In the genomic region with DNA sequence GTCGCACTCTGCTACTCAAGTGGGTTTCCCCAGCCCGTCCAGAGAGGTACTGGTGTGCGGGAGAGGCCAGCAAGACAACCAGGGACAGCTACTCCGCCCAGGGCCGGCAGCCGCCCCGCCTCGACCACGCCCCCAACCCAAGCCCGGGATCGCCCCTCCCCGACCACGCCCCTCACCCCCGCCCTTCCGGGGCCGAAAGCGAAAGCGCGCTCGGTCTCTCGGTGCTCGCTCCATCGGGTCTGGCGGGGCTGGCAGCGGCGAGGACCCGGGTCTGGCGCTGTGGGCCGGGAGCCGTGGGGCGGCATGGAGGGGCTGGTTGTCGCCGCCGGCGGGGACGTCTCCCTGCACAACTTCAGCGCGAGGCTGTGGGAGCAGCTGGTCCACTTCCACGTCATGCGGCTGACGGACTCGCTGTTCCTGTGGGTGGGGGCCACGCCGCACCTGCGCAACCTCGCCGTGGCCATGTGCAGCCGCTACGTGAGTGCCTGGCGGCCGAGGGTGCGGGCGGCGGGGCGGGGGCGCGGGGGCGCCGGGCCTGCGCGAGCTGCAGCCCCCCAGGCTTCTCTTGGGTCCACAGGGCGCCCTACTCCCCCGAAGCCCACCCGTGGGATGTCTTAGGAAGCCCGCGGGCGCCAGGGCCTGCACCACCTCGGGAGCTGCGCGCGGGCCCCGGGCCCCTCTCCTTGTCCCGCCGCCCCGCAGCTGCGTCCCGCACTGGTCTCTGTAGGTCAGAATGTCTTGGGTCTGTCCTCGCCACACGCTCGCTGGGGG, we compare ENCODE assay signal across 8 cellular contexts. TPM values are rescaled to one million over a fixed set of nuclear protein-coding genes. Genes with fewer than 3 reads are reported as not detected.
DNase-seq lines count a peak whose midpoint lies in the region; ATAC-seq and TF ChIP-seq lines count a peak whose summit lies in the region.

A gene with protein sequence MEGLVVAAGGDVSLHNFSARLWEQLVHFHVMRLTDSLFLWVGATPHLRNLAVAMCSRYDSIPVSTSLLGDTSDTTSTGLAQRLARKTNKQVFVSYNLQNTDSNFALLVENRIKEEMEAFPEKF (plus strand): TSS at position 228 of the 771 bp plus-strand sequence. CDS start 76 bp downstream, at position 304.

- peak; percentile 88 for ATAC-seq in stimulated activated naive CD8-positive, alpha-beta T cell treated with anti-CD3 and anti-CD28 coated beads, Interleukin-15, Interleukin-2, amounts not matched to agents 100 U/mL and 50 U/mL, for 24 hours

- H3K9me3 ChIP-seq in MG63 = no peaks in the 10 kb centered on the region

- no peak within 1 kb of the TSS for H3K27ac Mint-ChIP-seq in nephron progenitor cell

- H3K36me3 ChIP-seq in H7 (replicated peaks; ENCODE audit: control insufficient read depth, insufficient read depth, low read length) = peaks cover 6% of the 10 kb centered on the region
- peaks cover 3% of the 10 kb centered on the region for H3K36me3 ChIP-seq in MG63

- H3K36me3 Mint-ChIP-seq in nephron progenitor cell (ENCODE audit: low read depth) = peaks cover 16% of the 10 kb centered on the region

- H3K4me1 Mint-ChIP-seq in nephron progenitor cell = peaks cover 36% of the 10 kb centered on the region

- no peak for TF ChIP-seq CTCF in fibroblast of the aortic adventitia (IDR thresholded peaks at IDR 0.05; ENCODE audit: insufficient read depth, low read length)
- no peak for TF ChIP-seq CTCF in nephron progenitor cell (IDR thresholded peaks at IDR 0.05)

- peaks cover 7% of the 10 kb centered on the region for H3K27me3 Mint-ChIP-seq in nephron progenitor cell (ENCODE audit: low read depth, poor library complexity)

- peak; percentile 84 for TF ChIP-seq POLR2A in Raji (IDR thresholded peaks at IDR 0.05; ENCODE audit: insufficient read depth, low read depth, low read length)

- H3K4me3 ChIP-seq in H7 (ENCODE audit: insufficient read depth, low read depth, low read length) (peak within 1 kb of the TSS; percentile 97), MG63 (peak within 1 kb of the TSS; percentile 70), fibroblast of the aortic adventitia (ENCODE audit: low read depth, low read length) (peak within 1 kb of the TSS; percentile 92)

- H3K27me3 ChIP-seq in H7 (ENCODE audit: control insufficient read depth, insufficient read depth, low read length) (peaks cover 2% of the 10 kb centered on the region; the same call in 1 of the 2 replicates), MG63 (no peaks in the 10 kb centered on the region)

- peak within 1 kb of the TSS; percentile 95 for H3K4me3 Mint-ChIP-seq in nephron progenitor cell

- peak; percentile 85 for DNase-seq in ELF-1 (ENCODE audit: low read depth, low spot score)
- peak; percentile 100 for DNase-seq in H7
- DNase-seq in MG63 = peak; percentile 88
- peak; percentile 90 for DNase-seq in activated effector memory CD4-positive, alpha-beta T cell treated with Interleukin-2 at 50 U/mL for 16 hours
- peak; percentile 79 for DNase-seq in fibroblast of the aortic adventitia (ENCODE audit: low read depth)
- DNase-seq in nephron progenitor cell = peak; percentile 99
- peak; percentile 99 for DNase-seq in stimulated activated naive CD8-positive, alpha-beta T cell treated with anti-CD3 and anti-CD28 coated beads, Interleukin-15, Interleukin-2, amounts not matched to agents 100 U/mL and 50 U/mL, for 24 hours

- H3K9me3 Mint-ChIP-seq in nephron progenitor cell = no peaks in the 10 kb centered on the region

RNA-seq across cellular contexts. Expression of the gene that starts here (rescaled TPM):
- 20.9 and 37.9 TPM in 2 replicates for total RNA-seq in H7 (2014; rRNA removed; shearing (Covaris generic))
- 28.6 and 36.9 TPM in 2 replicates for total RNA-seq in MG63 (2014; rRNA removed; shearing (Covaris generic); ENCODE audit: low replicate concordance)
- 11.9 and 15.4 TPM in 2 replicates for total RNA-seq in fibroblast of the aortic adventitia (ENCODE audit: low replicate concordance)

Comparison
In these comparisons a context has a peak if more than half of its experiments do, and no peak if none do; other contexts are left out.
1. Peak in every context shown above with its lines: DNase-seq, ATAC-seq and H3K4me3 ChIP-seq.